In genomic region chr4:8282742-8283141, GRCh38 we compare ENCODE assay signal across 18 cellular contexts. TPM values are rescaled to one million over a fixed set of nuclear protein-coding genes. Genes with fewer than 3 reads are reported as not detected.
"Had no signal": no experiment of that assay in that cellular context is flagged by ENCODE, and none has a peak within 500 bp of the region (broad histone marks: within the 10 kb centered on the region; RNA-seq: fewer than 3 reads in every experiment).

No MANE protein-coding gene starts in this region.

- H3K36me3 ChIP-seq: ascending aorta, upper lobe of left lung had no signal

- H3K4me3 ChIP-seq: ascending aorta, heart right ventricle, stomach, upper lobe of left lung had no signal

- H3K36me3 Mint-ChIP-seq: naive thymus-derived CD4-positive, alpha-beta T cell had no signal

- DNase-seq: activated CD4-positive, alpha-beta T cell treated with anti-CD3 and anti-CD28 coated beads for 48 hours; activated CD4-positive, CD25-positive, alpha-beta regulatory T cell; activated CD8-positive, alpha-beta T cell treated with anti-CD3 and anti-CD28 coated beads for 36 hours; activated naive CD4-positive, alpha-beta T cell treated with anti-CD3 and anti-CD28 coated beads, Interleukin-2, amount 50 U/mL, for 16 hours; activated T-cell treated with anti-CD3 and anti-CD28 coated beads, Interleukin-2, amount 50 U/mL, for 4 hours; cortex of kidney; kidney glomerular epithelial cell; mesendoderm; naive thymus-derived CD4-positive, alpha-beta T cell; occipital lobe; small intestine; stimulated activated CD4-positive, alpha-beta T cell treated with anti-CD3 and anti-CD28 coated beads, Interleukin-4, amount 100 ng/mL, for 1 hour; stomach; T1000 had no signal

- H3K27me3 Mint-ChIP-seq: activated CD8-positive, alpha-beta T cell treated with anti-CD3 and anti-CD28 coated beads for 36 hours; naive thymus-derived CD4-positive, alpha-beta T cell had no signal

- H3K27ac Mint-ChIP-seq: activated CD8-positive, alpha-beta T cell treated with anti-CD3 and anti-CD28 coated beads for 36 hours had no signal

- H3K9me3 Mint-ChIP-seq: activated CD8-positive, alpha-beta T cell treated with anti-CD3 and anti-CD28 coated beads for 36 hours; activated T-cell treated with anti-CD3 and anti-CD28 coated beads, Interleukin-2, amount 50 U/mL, for 4 hours; naive thymus-derived CD4-positive, alpha-beta T cell had no signal

- ATAC-seq: activated CD8-positive, alpha-beta T cell treated with anti-CD3 and anti-CD28 coated beads for 36 hours; activated T-cell treated with anti-CD3 and anti-CD28 coated beads, Interleukin-2, amount 50 U/mL, for 4 hours; heart right ventricle; naive thymus-derived CD4-positive, alpha-beta T cell; SK-N-SH treated with all-trans-retinoic acid at 6 μM for 48 hours had no signal

- H3K9me3 ChIP-seq: ascending aorta, heart right ventricle, stomach, upper lobe of left lung had no signal

- H3K4me3 Mint-ChIP-seq: activated CD8-positive, alpha-beta T cell treated with anti-CD3 and anti-CD28 coated beads for 36 hours; activated T-cell treated with anti-CD3 and anti-CD28 coated beads, Interleukin-2, amount 50 U/mL, for 4 hours; naive thymus-derived CD4-positive, alpha-beta T cell had no signal

- H3K27me3 ChIP-seq: ascending aorta, heart right ventricle, stomach, upper lobe of left lung had no signal

- H3K27ac ChIP-seq: upper lobe of left lung had no signal

RNA-seq across cellular contexts. Expression of gene HTRA3, which starts 13.2 kb away (rescaled TPM):
- total RNA-seq: activated T-cell treated with anti-CD3 and anti-CD28 coated beads, Interleukin-2, amount 50 U/mL, for 4 hours; naive thymus-derived CD4-positive, alpha-beta T cell had no signal
- polyA plus RNA-seq: naive thymus-derived CD4-positive, alpha-beta T cell had no signal
